In the genomic region with DNA sequence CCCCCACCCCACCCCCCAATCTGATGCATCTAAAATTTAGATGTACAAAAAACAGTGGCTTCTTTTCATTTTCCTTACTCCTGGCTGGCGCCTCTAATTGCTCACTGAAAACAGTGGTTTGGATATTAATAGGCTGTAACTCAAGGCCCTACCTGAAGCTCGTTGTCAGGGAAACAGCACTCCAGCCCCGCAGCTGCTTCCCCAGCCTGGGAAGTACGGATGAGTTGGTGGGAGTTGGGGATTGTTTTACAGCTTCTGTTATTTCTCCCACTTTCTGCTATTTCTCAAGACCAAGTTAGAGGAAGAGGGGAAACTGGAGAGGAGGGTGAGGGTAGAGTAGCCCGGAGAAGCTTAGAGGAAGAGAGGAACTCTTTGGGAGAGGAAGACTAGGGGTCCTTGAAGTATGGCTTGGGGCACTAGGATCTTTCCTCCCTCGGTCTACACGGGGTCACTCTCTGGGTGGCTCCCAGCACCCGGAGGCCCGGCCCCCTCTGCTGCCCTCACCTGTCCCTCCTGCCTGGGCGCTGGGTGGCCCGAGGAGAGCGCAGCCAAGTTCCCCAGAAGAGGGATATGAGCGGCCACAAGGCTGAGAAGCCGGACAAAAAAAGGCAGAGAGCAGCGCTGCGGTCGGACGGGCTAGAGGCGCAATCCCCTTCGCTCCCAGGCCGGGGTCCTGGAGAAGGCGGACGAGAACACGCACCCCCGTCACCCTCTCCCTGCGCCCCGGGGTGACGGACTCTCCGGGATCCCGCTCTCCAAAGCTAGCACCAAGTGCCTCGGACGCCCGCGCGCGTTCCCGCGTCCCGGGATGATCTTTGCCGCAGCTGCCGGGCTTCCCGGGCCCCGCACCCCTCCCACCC, we compare ENCODE assay signal across 8 cellular contexts. TPM values are rescaled to one million over a fixed set of nuclear protein-coding genes. Genes with fewer than 3 reads are reported as not detected.
DNase-seq lines count a peak whose midpoint lies in the region; ATAC-seq and TF ChIP-seq lines count a peak whose summit lies in the region.

No MANE protein-coding gene starts in this region.

- no peaks in the 10 kb centered on the region for H3F3A ChIP-seq in neural cell (ENCODE audit: insufficient read depth, low read length, poor library complexity, severe bottlenecking)

- H3K36me3 ChIP-seq in neural cell (ENCODE audit: insufficient read depth, low read length) (no peaks in the 10 kb centered on the region), MG63 (no peaks in the 10 kb centered on the region)

- H3K9me3 ChIP-seq in neural cell (ENCODE audit: low read length) (no peaks in the 10 kb centered on the region), MG63 (no peaks in the 10 kb centered on the region)

- no peaks in the 10 kb centered on the region for H3K79me2 ChIP-seq in neural cell (replicated peaks; ENCODE audit: insufficient read depth, low read length)

- H3K9me2 ChIP-seq in neural cell (ENCODE audit: insufficient read depth, low read length) = no peaks in the 10 kb centered on the region

- TF ChIP-seq CTCF in neural cell (IDR thresholded peaks at IDR 0.05; ENCODE audit: poor library complexity, severe bottlenecking) = peak; percentile 18

- DNase-seq in NCI-H2196 (lab: John Stamatoyannopoulos, UW; ENCODE audit: unreplicated experiment) (peak; percentile 31), NCI-H2196 treated with DMSO at 0.1 percent for 48 hours (lab: John Stamatoyannopoulos, UW; ENCODE audit: unreplicated experiment) (no peak), NCI-H345 (lab: John Stamatoyannopoulos, UW) (peak; percentile 52), ecto neural progenitor cell (ENCODE audit: low spot score) (peak; percentile 66), MG63 (no peak)

- no peaks in the 10 kb centered on the region for H4K20me1 ChIP-seq in neural cell (ENCODE audit: insufficient read depth)

- H3K27me3 ChIP-seq in neural cell (ENCODE audit: insufficient read depth, low read depth, low read length) (peaks cover 77% of the 10 kb centered on the region), MG63 (peaks cover 47% of the 10 kb centered on the region)

- no peak overlapping the region for H2AFZ ChIP-seq in neural cell (ENCODE audit: low read depth, low read length)

- no peak overlapping the region for H3K27ac ChIP-seq in neural cell (ENCODE audit: low read length)

- peak overlapping the region; percentile 64 for H3K9ac ChIP-seq in neural cell (ENCODE audit: low read length)

- peak overlapping the region; percentile 82 for H3K4me3 ChIP-seq in neural cell (ENCODE audit: low read length)
- H3K4me3 ChIP-seq in MG63 = no peak overlapping the region

- no peak for TF ChIP-seq RAD21 in neural cell (conservative IDR thresholded peaks at IDR 0.05)

- TF ChIP-seq EP300 in neural cell (conservative IDR thresholded peaks at IDR 0.05; ENCODE audit: poor library complexity, severe bottlenecking) = no peak

- ATAC-seq in GM21367 (IDR thresholded peaks at IDR 0.05; ENCODE audit: unreplicated experiment) (no peak), HG02763 (IDR thresholded peaks at IDR 0.05; ENCODE audit: unreplicated experiment) (no peak)

- peak overlapping the region; percentile 61 for H3K4me2 ChIP-seq in neural cell (ENCODE audit: low read length)

TF ChIP-seq in neural cell, 6 proteins besides CTCF, POLR2A, EP300 and RAD21:
- TF ChIP-seq EZH2 (IDR thresholded peaks at IDR 0.05; ENCODE audit: borderline replicate concordance, insufficient read depth, low read length, poor library complexity, severe bottlenecking) (no peak), MXI1 (conservative IDR thresholded peaks at IDR 0.05; ENCODE audit: poor library complexity, severe bottlenecking) (no peak), SMC3 (conservative IDR thresholded peaks at IDR 0.05; ENCODE audit: poor library complexity) (no peak), TAF1 (IDR thresholded peaks at IDR 0.05; ENCODE audit: low read depth) (no peak), POLR2AphosphoS5 (IDR thresholded peaks at IDR 0.05) (no peak)

RNA-seq across cellular contexts. Expression of gene SPTB, which starts 0.7 kb away (rescaled TPM):
- 1.9 and 2.8 TPM in 2 replicates for polyA plus RNA-seq in neural cell
- 11.4 and 11.8 TPM in 2 replicates for polyA minus RNA-seq in neural cell
- 0.13 TPM in 1 of 2 replicates, not detected in the other for total RNA-seq in MG63 (2014; rRNA removed; shearing (Covaris generic); ENCODE audit: low replicate concordance)

RNA-seq across cellular contexts. Expression of gene CHURC1, which starts 35.2 kb away (rescaled TPM):
- 40.5 and 69.5 TPM in 2 replicates for polyA plus RNA-seq in neural cell
- polyA minus RNA-seq in neural cell = 53.8 and 76.3 TPM in 2 replicates
- total RNA-seq in MG63 (2014; rRNA removed; shearing (Covaris generic); ENCODE audit: low replicate concordance) = 12.3 and 15.7 TPM in 2 replicates

Comparison
In these comparisons a context has a peak if more than half of its experiments do, and no peak if none do; other contexts are left out.
1. DNase-seq: peak in NCI-H2196 (single experiment), NCI-H345 (single experiment) and ecto neural progenitor cell (single experiment); none in NCI-H2196 treated with DMSO at 0.1 percent for 48 hours (single experiment) and MG63 (single experiment).